8 cellular contexts compared by ENCODE assay signal in genomic region chr19:55301459-55302331, GRCh38. TPM values are rescaled to one million over a fixed set of nuclear protein-coding genes. Genes with fewer than 3 reads are reported as not detected.
A peak's percentile ranks its signal among the peaks of the same experiment; 100 is the strongest.
DNase-seq lines count a peak whose midpoint lies in the region; ATAC-seq, FAIRE-seq and TF ChIP-seq lines count a peak whose summit lies in the region.

No MANE protein-coding gene starts in this region.

- ATAC-seq in activated T-cell treated with anti-CD3 and anti-CD28 coated beads, Interleukin-2, amount 50 U/mL, for 72 hours (replicated peaks in 1 of 2), result peak; percentile 90 to 92

- no peaks in the 10 kb centered on the region for H3K9me3 Mint-ChIP-seq in activated T-cell treated with anti-CD3 and anti-CD28 coated beads, Interleukin-2, amount 50 U/mL, for 72 hours
- no peaks in the 10 kb centered on the region for H3K9me3 Mint-ChIP-seq in nephron progenitor cell
- no peaks in the 10 kb centered on the region for H3K9me3 Mint-ChIP-seq in stimulated activated naive CD8-positive, alpha-beta T cell treated with anti-CD3 and anti-CD28 coated beads, Interleukin-15, Interleukin-2, amounts not matched to agents 100 ng/mL and 50 ng/mL, for 24 hours

- H3K4me1 Mint-ChIP-seq in activated T-cell treated with anti-CD3 and anti-CD28 coated beads, Interleukin-2, amount 50 U/mL, for 72 hours (ENCODE audit: low read depth), result peaks cover 16% of the 10 kb centered on the region
- H3K4me1 Mint-ChIP-seq in nephron progenitor cell, result peaks cover 38% of the 10 kb centered on the region
- H3K4me1 Mint-ChIP-seq in stimulated activated naive CD8-positive, alpha-beta T cell treated with anti-CD3 and anti-CD28 coated beads, Interleukin-15, Interleukin-2, amounts not matched to agents 100 ng/mL and 50 ng/mL, for 24 hours (ENCODE audit: low read depth), result peaks cover 4% of the 10 kb centered on the region

- peak overlapping the region; percentile 15 for H3K27ac ChIP-seq in HUES48 (ENCODE audit: low read depth, low read length)
- H3K27ac ChIP-seq in fibroblast of lung (ENCODE audit: insufficient read depth, low read length), result no peak overlapping the region

- H3K4me1 ChIP-seq in HUES48 (ENCODE audit: control insufficient read depth, insufficient read depth, low read length) (peaks cover 6% of the 10 kb centered on the region; the same call in 1 of the 2 replicates), fibroblast of lung (ENCODE audit: control insufficient read depth, extremely low read depth, insufficient read depth, low read length) (peaks cover 2% of the 10 kb centered on the region)

- no peaks in the 10 kb centered on the region for H4K20me1 ChIP-seq in fibroblast of lung (ENCODE audit: control insufficient read depth, extremely low read depth, insufficient read depth, low read length)

- peak overlapping the region; percentile 79 for H3K4me2 ChIP-seq in fibroblast of lung (ENCODE audit: extremely low read depth, insufficient read depth, low read length)

- H3K27me3 ChIP-seq in HUES48 (ENCODE audit: control insufficient read depth, insufficient read depth, low read length), result no peaks in the 10 kb centered on the region
- H3K27me3 ChIP-seq in fibroblast of lung (ENCODE audit: control insufficient read depth, insufficient read depth, low read length), result no peaks in the 10 kb centered on the region

- peak overlapping the region; percentile 55 for H3K27ac Mint-ChIP-seq in activated T-cell treated with anti-CD3 and anti-CD28 coated beads, Interleukin-2, amount 50 U/mL, for 72 hours
- H3K27ac Mint-ChIP-seq in nephron progenitor cell, result no peak overlapping the region
- H3K27ac Mint-ChIP-seq in stimulated activated naive CD8-positive, alpha-beta T cell treated with anti-CD3 and anti-CD28 coated beads, Interleukin-15, Interleukin-2, amounts not matched to agents 100 ng/mL and 50 ng/mL, for 24 hours, result peak overlapping the region; percentile 84

- H3K9ac ChIP-seq in HUES48 (ENCODE audit: low read depth, low read length) (no peak overlapping the region), fibroblast of lung (ENCODE audit: insufficient read depth, low read length) (peak overlapping the region; percentile 44)

- peak overlapping the region; percentile 90 to 91 for H3K4me3 Mint-ChIP-seq in activated T-cell treated with anti-CD3 and anti-CD28 coated beads, Interleukin-2, amount 50 U/mL, for 72 hours
- H3K4me3 Mint-ChIP-seq in nephron progenitor cell, result peak overlapping the region; percentile 70
- H3K4me3 Mint-ChIP-seq in stimulated activated naive CD8-positive, alpha-beta T cell treated with anti-CD3 and anti-CD28 coated beads, Interleukin-15, Interleukin-2, amounts not matched to agents 100 ng/mL and 50 ng/mL, for 24 hours, result peak overlapping the region; percentile 85

- no peaks in the 10 kb centered on the region for H3K36me3 Mint-ChIP-seq in activated T-cell treated with anti-CD3 and anti-CD28 coated beads, Interleukin-2, amount 50 U/mL, for 72 hours (ENCODE audit: insufficient read depth in 2 of 2)
- H3K36me3 Mint-ChIP-seq in nephron progenitor cell (ENCODE audit: low read depth), result peaks cover 54% of the 10 kb centered on the region
- H3K36me3 Mint-ChIP-seq in stimulated activated naive CD8-positive, alpha-beta T cell treated with anti-CD3 and anti-CD28 coated beads, Interleukin-15, Interleukin-2, amounts not matched to agents 100 ng/mL and 50 ng/mL, for 24 hours (ENCODE audit: low read depth), result no peaks in the 10 kb centered on the region

- H3K9me3 ChIP-seq in HUES48 (ENCODE audit: control insufficient read depth, insufficient read depth, low read length) (no peaks in the 10 kb centered on the region), fibroblast of lung (ENCODE audit: control insufficient read depth, insufficient read depth, low read depth, low read length) (no peaks in the 10 kb centered on the region)

- peak; percentile 64 for FAIRE-seq in GM19239 (lab: Jason Lieb, UNC)

- peak; percentile 100 for DNase-seq in AG20443 (ENCODE audit: low spot score)
- DNase-seq in GM19239 (ENCODE audit: insufficient read length, low spot score), result peak; percentile 99
- DNase-seq in activated T-cell treated with anti-CD3 and anti-CD28 coated beads, Interleukin-2, amount 50 U/mL, for 72 hours, result peak; percentile 95 to 97
- DNase-seq in fibroblast of lung (ENCODE audit: low read depth in 2 of 2), result peak; percentile 47 to 67
- DNase-seq in nephron progenitor cell, result peak; percentile 98

- peaks cover 59% of the 10 kb centered on the region for H3K36me3 ChIP-seq in HUES48 (ENCODE audit: control insufficient read depth, insufficient read depth, low read length)
- H3K36me3 ChIP-seq in fibroblast of lung (ENCODE audit: control insufficient read depth, insufficient read depth, low read length), result peaks cover 5% of the 10 kb centered on the region

- H3K27me3 Mint-ChIP-seq in activated T-cell treated with anti-CD3 and anti-CD28 coated beads, Interleukin-2, amount 50 U/mL, for 72 hours (ENCODE audit: low read depth), result no peaks in the 10 kb centered on the region
- peaks cover 4% of the 10 kb centered on the region for H3K27me3 Mint-ChIP-seq in nephron progenitor cell (ENCODE audit: low read depth, poor library complexity)
- no peaks in the 10 kb centered on the region for H3K27me3 Mint-ChIP-seq in stimulated activated naive CD8-positive, alpha-beta T cell treated with anti-CD3 and anti-CD28 coated beads, Interleukin-15, Interleukin-2, amounts not matched to agents 100 ng/mL and 50 ng/mL, for 24 hours

- TF ChIP-seq CTCF in fibroblast of lung (conservative IDR thresholded peaks at IDR 0.05 in 1 of 2, IDR thresholded peaks at IDR 0.05 in 1 of 2; ENCODE audit: low read depth in 1 of 2, low read length in 2 of 2), result peak; percentile 69 to 86
- peak; percentile 98 for TF ChIP-seq CTCF in nephron progenitor cell (IDR thresholded peaks at IDR 0.05)

- no peaks in the 10 kb centered on the region for H3K79me2 ChIP-seq in fibroblast of lung (ENCODE audit: control insufficient read depth, insufficient read depth, low read length)

- H2AFZ ChIP-seq in fibroblast of lung (ENCODE audit: low read length), result peak overlapping the region; percentile 73

- H3K4me3 ChIP-seq in HUES48 (ENCODE audit: low read depth, low read length) (0 out of 2 replicates have a peak overlapping the region, but pooled peaks have one; percentile 3), fibroblast of lung (replicated peaks in 1 of 4; ENCODE audit: control extremely low read depth in 1 of 4, insufficient read depth in 1 of 4, low read depth in 3 of 4, low read length in 4 of 4) (peak overlapping the region; percentile 19 to 51 (median 30))

TF ChIP-seq in PFSK-1, 5 proteins besides CTCF, POLR2A, EP300 and RAD21 (continues in another document):
- 0 out of 2 replicates have a peak, but pooled peaks have one; percentile 28 for TF ChIP-seq TAF1 (IDR thresholded peaks at IDR 0.05; ENCODE audit: borderline replicate concordance, insufficient read depth, low read length)
- TF ChIP-seq POLR2AphosphoS5 (IDR thresholded peaks at IDR 0.05; ENCODE audit: low read depth, low read length), result peak; percentile 59
- TF ChIP-seq FOXP2 (optimal IDR thresholded peaks at IDR 0.05; ENCODE audit: borderline replicate concordance, extremely low read depth, extremely low read length, insufficient read depth), result no peak

RNA-seq across cellular contexts. Expression of gene BRSK1, which starts 17.9 kb away (rescaled TPM):
- 31.8 TPM for polyA plus RNA-seq in PFSK-1 (2012; ENCODE audit: insufficient read length, low read depth)
- 10 to 100 TPM; 13.0 to 19.6 TPM for total RNA-seq in activated T-cell treated with anti-CD3 and anti-CD28 coated beads, Interleukin-2, amount 50 U/mL, for 72 hours
- total RNA-seq in fibroblast of lung, result 3.9 and 5.1 TPM in 2 replicates
- 5.1 and 8.4 TPM in 2 replicates for polyA plus RNA-seq in fibroblast of lung
- polyA plus RNA-seq in fibroblast of lung (2012), result 3.2 and 4.5 TPM in 2 replicates
- 5.6 TPM in 2 replicates for polyA minus RNA-seq in fibroblast of lung (ENCODE audit: low replicate concordance)

RNA-seq across cellular contexts. Expression of gene HSPBP1, which starts 21.8 kb away (rescaled TPM):
- polyA plus RNA-seq in PFSK-1 (2012; ENCODE audit: insufficient read length, low read depth), result 102 TPM
- 10 to 100 TPM; 23.9 to 31.1 TPM for total RNA-seq in activated T-cell treated with anti-CD3 and anti-CD28 coated beads, Interleukin-2, amount 50 U/mL, for 72 hours
- 19.8 and 21.5 TPM in 2 replicates for total RNA-seq in fibroblast of lung
- 12.5 and 15.8 TPM in 2 replicates for polyA plus RNA-seq in fibroblast of lung
- 26.9 and 42.7 TPM in 2 replicates for polyA plus RNA-seq in fibroblast of lung (2012)
- polyA minus RNA-seq in fibroblast of lung (ENCODE audit: low replicate concordance), result 20.4 and 22.7 TPM in 2 replicates

RNA-seq across cellular contexts. Expression of gene TMEM150B, which starts 23.4 kb away (rescaled TPM):
- polyA plus RNA-seq in PFSK-1 (2012; ENCODE audit: insufficient read length, low read depth), result not detected
- not detected for total RNA-seq in activated T-cell treated with anti-CD3 and anti-CD28 coated beads, Interleukin-2, amount 50 U/mL, for 72 hours
- total RNA-seq in fibroblast of lung, result not detected in 2 replicates
- not detected in 2 replicates for polyA plus RNA-seq in fibroblast of lung
- polyA plus RNA-seq in fibroblast of lung (2012), result not detected in 2 replicates
- not detected in 2 replicates for polyA minus RNA-seq in fibroblast of lung (ENCODE audit: low replicate concordance)

RNA-seq across cellular contexts. Expression of gene KMT5C, which starts 38.0 kb away (rescaled TPM):
- 20.0 TPM for polyA plus RNA-seq in PFSK-1 (2012; ENCODE audit: insufficient read length, low read depth)
- total RNA-seq in activated T-cell treated with anti-CD3 and anti-CD28 coated beads, Interleukin-2, amount 50 U/mL, for 72 hours, result 10 to 100 TPM; 29.2 to 31.3 TPM
- total RNA-seq in fibroblast of lung, result 4.1 and 4.6 TPM in 2 replicates
- 1.9 and 2.5 TPM in 2 replicates for polyA plus RNA-seq in fibroblast of lung
- polyA plus RNA-seq in fibroblast of lung (2012), result 1.8 and 2.0 TPM in 2 replicates
- 0.39 and 1.0 TPM in 2 replicates for polyA minus RNA-seq in fibroblast of lung (ENCODE audit: low replicate concordance)

RNA-seq across cellular contexts. Expression of gene PPP6R1, which starts 42.9 kb away (rescaled TPM):
- 128 TPM for polyA plus RNA-seq in PFSK-1 (2012; ENCODE audit: insufficient read length, low read depth)
- total RNA-seq in activated T-cell treated with anti-CD3 and anti-CD28 coated beads, Interleukin-2, amount 50 U/mL, for 72 hours, result 100 to 1,000 TPM; 177 to 202 TPM
- 19.3 and 34.0 TPM in 2 replicates for total RNA-seq in fibroblast of lung
- 28.5 and 43.1 TPM in 2 replicates for polyA plus RNA-seq in fibroblast of lung
- 31.9 and 51.3 TPM in 2 replicates for polyA plus RNA-seq in fibroblast of lung (2012)
- polyA minus RNA-seq in fibroblast of lung (ENCODE audit: low replicate concordance), result 114 and 154 TPM in 2 replicates
